9 cellular contexts compared by ENCODE assay signal in the genomic region with DNA sequence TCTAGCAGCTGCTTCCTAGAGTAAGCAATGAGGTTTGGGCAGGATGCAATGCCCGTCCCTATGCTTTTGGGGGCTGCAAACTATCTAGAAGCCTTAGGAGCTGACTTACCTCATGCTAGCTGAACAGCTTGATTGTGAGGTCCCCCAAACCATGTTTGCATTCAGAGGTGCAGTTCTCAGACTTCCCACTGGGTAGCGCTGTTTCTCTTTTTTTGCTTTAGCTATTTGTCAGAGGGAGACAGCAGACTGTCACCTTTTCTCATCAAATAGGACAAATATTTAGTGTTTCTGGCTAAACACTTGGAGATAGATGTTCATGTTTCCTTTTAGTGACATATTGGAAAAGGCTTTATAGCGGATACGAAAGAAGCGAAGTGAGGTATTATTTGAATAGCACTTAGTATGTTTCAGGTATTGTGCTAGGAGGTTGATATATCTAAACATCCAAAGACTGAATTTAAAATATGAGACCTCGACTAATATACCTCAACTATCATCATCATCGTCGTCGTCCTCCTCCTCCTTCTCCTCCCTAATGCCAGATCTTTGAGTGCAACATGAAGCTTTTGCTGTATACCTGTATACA. TPM values are rescaled to one million over a fixed set of nuclear protein-coding genes. Genes with fewer than 3 reads are reported as not detected.
DNase-seq lines count a peak whose midpoint lies in the region; ATAC-seq and TF ChIP-seq lines count a peak whose summit lies in the region.
"Had no signal": no experiment of that assay in that cellular context is flagged by ENCODE, and none has a peak within 500 bp of the region (broad histone marks: within the 10 kb centered on the region; RNA-seq: fewer than 3 reads in every experiment).

No MANE protein-coding gene starts in this region.

- CTCF ChIA-PET in naive thymus-derived CD4-positive, alpha-beta T cell (lab: Charles Lee): interaction anchor here (0.6 to 3.7 kb wide), 24 partner anchors 10 to 337 kb away, joined by 3 to 68 read pairs (median 4); partner anchors contain the start of genes MSMO1 and TMEM192

- no peaks in the 10 kb centered on the region for H3K27me3 ChIP-seq in naive thymus-derived CD4-positive, alpha-beta T cell (ENCODE audit: control insufficient read depth in 2 of 2, insufficient read depth in 2 of 2, low read length in 2 of 2)

- ATAC-seq in GM19438 (IDR thresholded peaks at IDR 0.05; ENCODE audit: low read depth, unreplicated experiment): peak; percentile 87
- ATAC-seq in HG03571 (IDR thresholded peaks at IDR 0.05; ENCODE audit: unreplicated experiment): peak; percentile 80
- peak; percentile 89 for ATAC-seq in naive thymus-derived CD4-positive, alpha-beta T cell
- peak; percentile 80 to 82 for ATAC-seq in stimulated activated naive B cell treated with anti-CD40 and anti-IgM and Interleukin-4, amounts not matched to agents 10 μg/mL and 1 μg/mL and 100 μg/mL, for 72 hours (replicated peaks)

- intact Hi-C loops in naive thymus-derived CD4-positive, alpha-beta T cell (cut with micrococcal nuclease): loop anchor here (1.0 to 10.0 kb wide), 8 partner anchors 18 to 963 kb away; partner anchors contain the start of genes KLHL2 (in 2 of the 2) and MSMO1 (in 2 of the 2)

- peak overlapping the region in 1 of 9 donors; percentile 13 for H3K27ac Mint-ChIP-seq in naive thymus-derived CD4-positive, alpha-beta T cell
- no peak overlapping the region for H3K27ac Mint-ChIP-seq in stimulated activated naive B cell treated with anti-CD40 and anti-IgM and Interleukin-4, amounts not matched to agents 10 μg/mL and 1 μg/mL and 100 μg/mL, for 72 hours
- H3K27ac Mint-ChIP-seq: dendritic cell treated with granulocyte-macrophage colony-stimulating factor and Interleukin-4, amounts not matched to agents 40 ng/mL and 50 ng/mL, for 4 days had no signal

- peaks cover 0 to 2% (median 0%) of the 10 kb centered on the region in 5 donors for H3K36me3 Mint-ChIP-seq in naive thymus-derived CD4-positive, alpha-beta T cell
- H3K36me3 Mint-ChIP-seq in stimulated activated naive B cell treated with anti-CD40 and anti-IgM and Interleukin-4, amounts not matched to agents 10 μg/mL and 1 μg/mL and 100 μg/mL, for 72 hours: no peaks in the 10 kb centered on the region

- H3K4me1 ChIP-seq in naive thymus-derived CD4-positive, alpha-beta T cell (ENCODE audit: control insufficient read depth in 2 of 2, insufficient read depth in 2 of 2, low read length in 2 of 2): no peaks in the 10 kb centered on the region

- H3K27ac ChIP-seq in naive thymus-derived CD4-positive, alpha-beta T cell (ENCODE audit: low read depth, low read length): no peak overlapping the region

- H3K4me1 Mint-ChIP-seq in naive thymus-derived CD4-positive, alpha-beta T cell: peaks cover 4 to 12% (median 10%) of the 10 kb centered on the region in 7 donors
- peaks cover 21 to 44% of the 10 kb centered on the region in 2 donors for H3K4me1 Mint-ChIP-seq in stimulated activated naive B cell treated with anti-CD40 and anti-IgM and Interleukin-4, amounts not matched to agents 10 μg/mL and 1 μg/mL and 100 μg/mL, for 72 hours

- peak overlapping the region in 1 of 10 donors; percentile 14 for H3K4me3 Mint-ChIP-seq in naive thymus-derived CD4-positive, alpha-beta T cell
- no peak overlapping the region for H3K4me3 Mint-ChIP-seq in stimulated activated naive B cell treated with anti-CD40 and anti-IgM and Interleukin-4, amounts not matched to agents 10 μg/mL and 1 μg/mL and 100 μg/mL, for 72 hours
- H3K4me3 Mint-ChIP-seq: dendritic cell treated with granulocyte-macrophage colony-stimulating factor and Interleukin-4, amounts not matched to agents 40 ng/mL and 50 ng/mL, for 4 days had no signal

- peaks cover 0 to 17% (median 5%) of the 10 kb centered on the region in 5 donors for H3K27me3 Mint-ChIP-seq in naive thymus-derived CD4-positive, alpha-beta T cell
- H3K27me3 Mint-ChIP-seq in stimulated activated naive B cell treated with anti-CD40 and anti-IgM and Interleukin-4, amounts not matched to agents 10 μg/mL and 1 μg/mL and 100 μg/mL, for 72 hours: no peaks in the 10 kb centered on the region
- H3K27me3 Mint-ChIP-seq: dendritic cell treated with granulocyte-macrophage colony-stimulating factor and Interleukin-4, amounts not matched to agents 40 ng/mL and 50 ng/mL, for 4 days had no signal

- POLR2A ChIA-PET in naive thymus-derived CD4-positive, alpha-beta T cell (lab: Charles Lee): interaction anchor here (0.9 kb wide), 1 partner anchor 196 kb away, joined by 3 read pairs; the partner anchor contains the start of gene MSMO1

- no peaks in the 10 kb centered on the region for H3K9me3 ChIP-seq in naive thymus-derived CD4-positive, alpha-beta T cell (ENCODE audit: control insufficient read depth in 2 of 3, low read length in 3 of 3)

- DNase-seq in CMK (ENCODE audit: low read depth) (peak; percentile 27), NOMO-1 (lab: John Stamatoyannopoulos, UW; ENCODE audit: unreplicated experiment in 2 of 2) (peak; percentile 29 to 46), epithelial cell of esophagus (ENCODE audit: low read depth) (peak; percentile 65)
- DNase-seq in activated CD8-positive, alpha-beta memory T cell treated with anti-CD3 and anti-CD28 coated beads for 48 hours (ENCODE audit: low read depth in 2 of 3, low spot score in 2 of 3): peak; percentile 36 to 78 (median 51)
- DNase-seq in naive thymus-derived CD4-positive, alpha-beta T cell: peak; percentile 47 to 85 (median 68)
- peak; percentile 64 for DNase-seq in stimulated activated naive B cell treated with anti-CD40 and anti-IgM and Interleukin-4, amounts not matched to agents 10 μg/mL and 1 μg/mL and 100 μg/mL, for 72 hours

- no peak overlapping the region for H3K4me3 ChIP-seq in epithelial cell of esophagus (ENCODE audit: low read length)
- H3K4me3 ChIP-seq in naive thymus-derived CD4-positive, alpha-beta T cell (ENCODE audit: low read length): no peak overlapping the region

- H3K36me3 ChIP-seq in naive thymus-derived CD4-positive, alpha-beta T cell (ENCODE audit: control insufficient read depth in 2 of 3, insufficient read depth in 3 of 3, low read length in 3 of 3): no peaks in the 10 kb centered on the region

- H3K9me3 Mint-ChIP-seq in naive thymus-derived CD4-positive, alpha-beta T cell: no peaks in the 10 kb centered on the region
- peaks cover 0 to 7% of the 10 kb centered on the region in 2 donors for H3K9me3 Mint-ChIP-seq in stimulated activated naive B cell treated with anti-CD40 and anti-IgM and Interleukin-4, amounts not matched to agents 10 μg/mL and 1 μg/mL and 100 μg/mL, for 72 hours
- H3K9me3 Mint-ChIP-seq: dendritic cell treated with granulocyte-macrophage colony-stimulating factor and Interleukin-4, amounts not matched to agents 40 ng/mL and 50 ng/mL, for 4 days had no signal

- TF ChIP-seq CTCF in epithelial cell of esophagus (IDR thresholded peaks at IDR 0.05; ENCODE audit: insufficient read depth, low read depth, low read length, missing control alignments): peak; percentile 97

RNA-seq across cellular contexts. Expression of gene TMEM192, which starts 18.7 kb away (rescaled TPM):
- total RNA-seq in naive thymus-derived CD4-positive, alpha-beta T cell: 10 to 100 TPM in 2 of 5 experiments, 1 to 10 TPM in 3; 5.3 to 13.9 (median 9.6) TPM
- polyA plus RNA-seq in naive thymus-derived CD4-positive, alpha-beta T cell: 10 to 100 TPM; 12.5 to 20.6 TPM
